9 cellular contexts compared by ENCODE assay signal in the genomic region with DNA sequence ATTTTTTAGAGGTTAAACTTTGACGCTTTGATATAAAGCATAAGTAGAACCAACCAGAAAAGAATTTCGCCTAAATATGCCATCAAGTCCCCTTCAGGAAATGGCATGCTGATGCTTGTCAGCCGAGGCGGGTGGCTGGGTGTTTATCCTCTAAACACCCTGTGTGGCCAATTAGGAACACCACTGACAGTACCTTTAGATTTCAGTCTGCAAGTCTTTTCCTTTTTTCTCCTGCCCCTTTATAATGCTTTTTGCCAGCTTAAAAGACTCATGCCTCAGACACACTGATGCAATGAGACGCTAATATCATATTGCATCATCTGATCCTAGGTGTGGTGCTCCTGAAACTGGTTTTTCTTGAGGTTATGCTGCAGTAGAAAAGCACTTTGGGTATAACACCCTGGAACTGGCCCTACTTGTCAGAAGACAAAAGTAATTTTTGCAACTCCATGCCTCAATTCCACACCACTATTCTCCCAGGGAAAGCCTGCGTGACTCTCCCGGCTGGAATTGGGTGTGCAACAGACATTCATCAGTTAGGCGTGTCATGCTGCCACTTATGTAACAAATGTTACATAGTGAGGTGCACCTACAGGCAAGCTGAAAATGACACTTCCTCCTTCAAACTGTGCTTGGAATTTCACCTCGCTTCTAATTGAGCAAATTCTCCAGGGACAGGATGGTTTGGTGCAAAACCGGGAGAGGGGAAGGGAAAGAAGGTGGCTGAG. TPM values are rescaled to one million over a fixed set of nuclear protein-coding genes. Genes with fewer than 3 reads are reported as not detected.
DNase-seq lines count a peak whose midpoint lies in the region; ATAC-seq, FAIRE-seq and TF ChIP-seq lines count a peak whose summit lies in the region.
"Had no signal": no experiment of that assay in that cellular context is flagged by ENCODE, and none has a peak within 500 bp of the region (broad histone marks: within the 10 kb centered on the region; RNA-seq: fewer than 3 reads in every experiment).

No MANE protein-coding gene starts in this region.

- peak overlapping the region; percentile 64 for H3K4me3 Mint-ChIP-seq in CD4-positive, alpha-beta T cell
- peak overlapping the region; percentile 77 for H3K4me3 Mint-ChIP-seq in WTC11

- FAIRE-seq in kidney (lab: Jason Lieb, UNC) = no peak

- H3K4me1 Mint-ChIP-seq in CD4-positive, alpha-beta T cell (ENCODE audit: low read depth) = peaks cover 27% of the 10 kb centered on the region
- H3K4me1 Mint-ChIP-seq in WTC11 = peaks cover 42% of the 10 kb centered on the region

- no peak for DNase-seq in CD4-positive, alpha-beta T cell
- DNase-seq in HS-27A (ENCODE audit: low read depth) (peak; percentile 36), WTC11 (ENCODE audit: low spot score) (no peak), kidney (peak; percentile 11), GM10266 (ENCODE audit: extremely low spot score) (no peak), KG1 (lab: John Stamatoyannopoulos, UW) (no peak), NCI-H446 treated with DMSO at 0.1 percent for 48 hours (lab: John Stamatoyannopoulos, UW) (no peak)
- DNase-seq in activated CD4-positive, CD25-positive, alpha-beta regulatory T cell treated with anti-CD3 and anti-CD28 coated beads, Interleukin-2, amount 50 U/mL, for 72 hours = no peak

- intact Hi-C loops in CD4-positive, alpha-beta T cell (cut with DNase I, micrococcal nuclease) = no loop called here
- intact Hi-C loops in kidney (cut with DNase I) = no loop called here

- no peak overlapping the region for H3K9ac ChIP-seq in kidney (ENCODE audit: low read length in 2 of 2)

- no peaks in the 10 kb centered on the region for H3K36me3 ChIP-seq in kidney (ENCODE audit: control insufficient read depth in 1 of 2, insufficient read depth in 2 of 2, low read length in 2 of 2)
- H3K36me3 ChIP-seq: ascending aorta had no signal

- no peak for ATAC-seq in CD4-positive, alpha-beta T cell (ENCODE audit: poor library complexity)
- no peak for ATAC-seq in WTC11

- H3K27ac ChIP-seq in CD4-positive, alpha-beta T cell (ENCODE audit: low read depth, low read length) = no peak overlapping the region
- H3K27ac ChIP-seq in kidney (ENCODE audit: low read depth in 2 of 2, low read length in 2 of 2) = no peak overlapping the region
- H3K27ac ChIP-seq: ascending aorta had no signal

- H3K27me3 ChIP-seq in CD4-positive, alpha-beta T cell (ENCODE audit: control insufficient read depth, insufficient read depth, low read length) = no peaks in the 10 kb centered on the region
- H3K27me3 ChIP-seq: ascending aorta had no signal

- TF ChIP-seq CTCF in CD4-positive, alpha-beta T cell (IDR thresholded peaks at IDR 0.05) = no peak
- TF ChIP-seq CTCF in WTC11 (IDR thresholded peaks at IDR 0.05) = no peak
- TF ChIP-seq CTCF in kidney (IDR thresholded peaks at IDR 0.05; ENCODE audit: borderline replicate concordance, extremely low read depth, insufficient read depth) = no peak
- no peak for TF ChIP-seq CTCF in GM10266 (IDR thresholded peaks at IDR 0.05; ENCODE audit: control insufficient read depth, insufficient read depth, low read depth, missing control alignments)

- peaks cover 21% of the 10 kb centered on the region for H3K36me3 Mint-ChIP-seq in CD4-positive, alpha-beta T cell (ENCODE audit: low read depth)
- H3K36me3 Mint-ChIP-seq in WTC11 = peaks cover 13% of the 10 kb centered on the region

- H3K27me3 Mint-ChIP-seq in CD4-positive, alpha-beta T cell = no peaks in the 10 kb centered on the region
- H3K27me3 Mint-ChIP-seq in WTC11 (ENCODE audit: low read depth) = peaks cover 10% of the 10 kb centered on the region

- peaks cover 13 to 19% of the 10 kb centered on the region in 2 donors for H3K4me1 ChIP-seq in kidney (ENCODE audit: control insufficient read depth in 1 of 2, insufficient read depth in 1 of 2, low read depth in 1 of 2, low read length in 2 of 2)

- H3K4me3 ChIP-seq in kidney (ENCODE audit: low read length in 2 of 2) = no peak overlapping the region
- H3K4me3 ChIP-seq: ascending aorta had no signal

- peak overlapping the region; percentile 31 for H3K27ac Mint-ChIP-seq in CD4-positive, alpha-beta T cell
- peak overlapping the region; percentile 79 for H3K27ac Mint-ChIP-seq in WTC11

- no peaks in the 10 kb centered on the region for H3K9me3 Mint-ChIP-seq in CD4-positive, alpha-beta T cell
- H3K9me3 Mint-ChIP-seq in WTC11 = no peaks in the 10 kb centered on the region

- no peaks in the 10 kb centered on the region for H3K9me3 ChIP-seq in CD4-positive, alpha-beta T cell (ENCODE audit: control insufficient read depth, low read length)
- H3K9me3 ChIP-seq in kidney (ENCODE audit: control insufficient read depth in 1 of 2, low read length in 2 of 2) = no peaks in the 10 kb centered on the region
- H3K9me3 ChIP-seq: ascending aorta had no signal

- CTCF ChIA-PET in CD4-positive, alpha-beta T cell (lab: Charles Lee) = no interaction called here
- CTCF ChIA-PET in WTC11 (lab: Charles Lee) = interaction anchor here (0.6 to 3.4 kb wide), 14 partner anchors 9 to 393 kb away, joined by 3 to 19 read pairs (median 4); no protein-coding TSS in a partner anchor

- POLR2A ChIA-PET in CD4-positive, alpha-beta T cell (lab: Charles Lee) = no interaction called here
- POLR2A ChIA-PET in WTC11 (lab: Charles Lee) = interaction anchor here (0.6 kb wide), 1 partner anchor 42 kb away, joined by 3 read pairs; no protein-coding TSS in a partner anchor

TF ChIP-seq in WTC11, 78 proteins besides CTCF, POLR2A, EP300 and RAD21 (continues in another document):
- peak; percentile 98 for TF ChIP-seq GABPB1 (CRISPR knock-in tag; IDR thresholded peaks at IDR 0.05)
- TF ChIP-seq ZNF317 (CRISPR knock-in tag; IDR thresholded peaks at IDR 0.05; ENCODE audit: borderline replicate concordance, low read depth) = no peak
- no peak for TF ChIP-seq ELF4 (CRISPR knock-in tag; IDR thresholded peaks at IDR 0.05; ENCODE audit: low read depth)
- TF ChIP-seq NR2C2 (CRISPR knock-in tag; IDR thresholded peaks at IDR 0.05) = no peak
- TF ChIP-seq, protein P1, sequence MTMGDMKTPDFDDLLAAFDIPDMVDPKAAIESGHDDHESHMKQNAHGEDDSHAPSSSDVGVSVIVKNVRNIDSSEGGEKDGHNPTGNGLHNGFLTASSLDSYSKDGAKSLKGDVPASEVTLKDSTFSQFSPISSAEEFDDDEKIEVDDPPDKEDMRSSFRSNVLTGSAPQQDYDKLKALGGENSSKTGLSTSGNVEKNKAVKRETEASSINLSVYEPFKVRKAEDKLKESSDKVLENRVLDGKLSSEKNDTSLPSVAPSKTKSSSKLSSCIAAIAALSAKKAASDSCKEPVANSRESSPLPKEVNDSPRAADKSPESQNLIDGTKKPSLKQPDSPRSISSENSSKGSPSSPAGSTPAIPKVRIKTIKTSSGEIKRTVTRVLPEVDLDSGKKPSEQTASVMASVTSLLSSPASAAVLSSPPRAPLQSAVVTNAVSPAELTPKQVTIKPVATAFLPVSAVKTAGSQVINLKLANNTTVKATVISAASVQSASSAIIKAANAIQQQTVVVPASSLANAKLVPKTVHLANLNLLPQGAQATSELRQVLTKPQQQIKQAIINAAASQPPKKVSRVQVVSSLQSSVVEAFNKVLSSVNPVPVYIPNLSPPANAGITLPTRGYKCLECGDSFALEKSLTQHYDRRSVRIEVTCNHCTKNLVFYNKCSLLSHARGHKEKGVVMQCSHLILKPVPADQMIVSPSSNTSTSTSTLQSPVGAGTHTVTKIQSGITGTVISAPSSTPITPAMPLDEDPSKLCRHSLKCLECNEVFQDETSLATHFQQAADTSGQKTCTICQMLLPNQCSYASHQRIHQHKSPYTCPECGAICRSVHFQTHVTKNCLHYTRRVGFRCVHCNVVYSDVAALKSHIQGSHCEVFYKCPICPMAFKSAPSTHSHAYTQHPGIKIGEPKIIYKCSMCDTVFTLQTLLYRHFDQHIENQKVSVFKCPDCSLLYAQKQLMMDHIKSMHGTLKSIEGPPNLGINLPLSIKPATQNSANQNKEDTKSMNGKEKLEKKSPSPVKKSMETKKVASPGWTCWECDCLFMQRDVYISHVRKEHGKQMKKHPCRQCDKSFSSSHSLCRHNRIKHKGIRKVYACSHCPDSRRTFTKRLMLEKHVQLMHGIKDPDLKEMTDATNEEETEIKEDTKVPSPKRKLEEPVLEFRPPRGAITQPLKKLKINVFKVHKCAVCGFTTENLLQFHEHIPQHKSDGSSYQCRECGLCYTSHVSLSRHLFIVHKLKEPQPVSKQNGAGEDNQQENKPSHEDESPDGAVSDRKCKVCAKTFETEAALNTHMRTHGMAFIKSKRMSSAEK (CRISPR knock-in tag; IDR thresholded peaks at IDR 0.05; ENCODE audit: borderline replicate concordance) = no peak
- TF ChIP-seq, protein P2, sequence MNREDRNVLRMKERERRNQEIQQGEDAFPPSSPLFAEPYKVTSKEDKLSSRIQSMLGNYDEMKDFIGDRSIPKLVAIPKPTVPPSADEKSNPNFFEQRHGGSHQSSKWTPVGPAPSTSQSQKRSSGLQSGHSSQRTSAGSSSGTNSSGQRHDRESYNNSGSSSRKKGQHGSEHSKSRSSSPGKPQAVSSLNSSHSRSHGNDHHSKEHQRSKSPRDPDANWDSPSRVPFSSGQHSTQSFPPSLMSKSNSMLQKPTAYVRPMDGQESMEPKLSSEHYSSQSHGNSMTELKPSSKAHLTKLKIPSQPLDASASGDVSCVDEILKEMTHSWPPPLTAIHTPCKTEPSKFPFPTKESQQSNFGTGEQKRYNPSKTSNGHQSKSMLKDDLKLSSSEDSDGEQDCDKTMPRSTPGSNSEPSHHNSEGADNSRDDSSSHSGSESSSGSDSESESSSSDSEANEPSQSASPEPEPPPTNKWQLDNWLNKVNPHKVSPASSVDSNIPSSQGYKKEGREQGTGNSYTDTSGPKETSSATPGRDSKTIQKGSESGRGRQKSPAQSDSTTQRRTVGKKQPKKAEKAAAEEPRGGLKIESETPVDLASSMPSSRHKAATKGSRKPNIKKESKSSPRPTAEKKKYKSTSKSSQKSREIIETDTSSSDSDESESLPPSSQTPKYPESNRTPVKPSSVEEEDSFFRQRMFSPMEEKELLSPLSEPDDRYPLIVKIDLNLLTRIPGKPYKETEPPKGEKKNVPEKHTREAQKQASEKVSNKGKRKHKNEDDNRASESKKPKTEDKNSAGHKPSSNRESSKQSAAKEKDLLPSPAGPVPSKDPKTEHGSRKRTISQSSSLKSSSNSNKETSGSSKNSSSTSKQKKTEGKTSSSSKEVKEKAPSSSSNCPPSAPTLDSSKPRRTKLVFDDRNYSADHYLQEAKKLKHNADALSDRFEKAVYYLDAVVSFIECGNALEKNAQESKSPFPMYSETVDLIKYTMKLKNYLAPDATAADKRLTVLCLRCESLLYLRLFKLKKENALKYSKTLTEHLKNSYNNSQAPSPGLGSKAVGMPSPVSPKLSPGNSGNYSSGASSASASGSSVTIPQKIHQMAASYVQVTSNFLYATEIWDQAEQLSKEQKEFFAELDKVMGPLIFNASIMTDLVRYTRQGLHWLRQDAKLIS (CRISPR knock-in tag; IDR thresholded peaks at IDR 0.05; ENCODE audit: borderline replicate concordance) = no peak

RNA-seq across cellular contexts. Expression of gene RCC2, which starts 2.0 kb away (rescaled TPM):
- total RNA-seq in CD4-positive, alpha-beta T cell = 10 to 100 TPM; 20.1 to 21.0 TPM
- total RNA-seq in WTC11 (2021) = 377 to 407 TPM (median 395 TPM) in 3 replicates
- total RNA-seq in kidney = 46.8 TPM
- polyA plus RNA-seq in kidney (ENCODE audit: insufficient read depth, low read depth, low replicate concordance) = 16.1 TPM

Comparison
In these comparisons a context has a peak if more than half of its experiments do, and no peak if none do; other contexts are left out.
1. DNase-seq: peak in HS-27A (single experiment) and kidney (single experiment); none in CD4-positive, alpha-beta T cell (0 of 10), WTC11 (single experiment), GM10266 (single experiment), activated CD4-positive, CD25-positive, alpha-beta regulatory T cell treated with anti-CD3 and anti-CD28 coated beads, Interleukin-2, amount 50 U/mL, for 72 hours (single experiment), KG1 (single experiment) and NCI-H446 treated with DMSO at 0.1 percent for 48 hours (single experiment).